Comparison of ENCODE assay signal across 1 cellular context in genomic region chr10:30043476-30044270, GRCh38.
TF ChIP-seq lines count a peak whose summit lies in the region.

No MANE protein-coding gene starts in this region.

TF ChIP-seq in GM23338, 12 proteins besides CTCF, POLR2A, EP300 and RAD21 (continued from another document):
- TF ChIP-seq REST (IDR thresholded peaks at IDR 0.05; ENCODE audit: unreplicated experiment) (no peak), ZNF114 (CRISPR knock-in tag; IDR thresholded peaks at IDR 0.05) (no peak), CREB1 (CRISPR knock-in tag; IDR thresholded peaks at IDR 0.05; ENCODE audit: low read depth) (no peak), POLR2AphosphoS5 (IDR thresholded peaks at IDR 0.05; ENCODE audit: low read depth) (no peak), JUNB (IDR thresholded peaks at IDR 0.05; ENCODE audit: unreplicated experiment) (no peak), EZH2 (IDR thresholded peaks at IDR 0.05; ENCODE audit: low read depth, unreplicated experiment) (no peak), EZH2phosphoT487 (IDR thresholded peaks at IDR 0.05; ENCODE audit: unreplicated experiment) (no peak), ETS1 (IDR thresholded peaks at IDR 0.05) (no peak)
